Comparison of ENCODE assay signal across 10 cellular contexts in genomic region chr1:77438239-77438913, GRCh38.
DNase-seq lines count a peak whose midpoint lies in the region; ATAC-seq and TF ChIP-seq lines count a peak whose summit lies in the region.
"Had no signal": no experiment of that assay in that cellular context is flagged by ENCODE, and none has a peak within 500 bp of the region (broad histone marks: within the 10 kb centered on the region; RNA-seq: fewer than 3 reads in every experiment).

No MANE protein-coding gene starts in this region.

- H3K36me3 Mint-ChIP-seq in CD4-positive, alpha-beta T cell (ENCODE audit: low read depth): peaks cover 56% of the 10 kb centered on the region

- POLR2A ChIA-PET in CD4-positive, alpha-beta T cell (lab: Charles Lee): interaction anchor here (0.6 to 1.9 kb wide), 6 partner anchors 10 to 219 kb away, joined by 3 to 7 read pairs (median 3); partner anchors contain the start of gene PIGK

- H3K4me1 ChIP-seq in MM.1S (ENCODE audit: low read length): no peaks in the 10 kb centered on the region
- no peaks in the 10 kb centered on the region for H3K4me1 ChIP-seq in parathyroid adenoma

- no peaks in the 10 kb centered on the region for H3K9me2 ChIP-seq in MM.1S (replicated peaks; ENCODE audit: insufficient read depth, low read length)

- H3K4me1 Mint-ChIP-seq in CD4-positive, alpha-beta T cell (ENCODE audit: low read depth): peaks cover 35% of the 10 kb centered on the region

- no peaks in the 10 kb centered on the region for H4K20me1 ChIP-seq in MM.1S (ENCODE audit: insufficient read depth, low read length)

- no peak overlapping the region for H3K4me3 ChIP-seq in MM.1S (ENCODE audit: low read length)
- H3K4me3 ChIP-seq in parathyroid adenoma (ENCODE audit: low read depth, low read length): peak overlapping the region; percentile 29

- no peaks in the 10 kb centered on the region for H3K27me3 Mint-ChIP-seq in CD4-positive, alpha-beta T cell

- H3K79me2 ChIP-seq in MM.1S (ENCODE audit: low read length) (no peaks in the 10 kb centered on the region), parathyroid adenoma (no peaks in the 10 kb centered on the region)

- H3K9me3 Mint-ChIP-seq in CD4-positive, alpha-beta T cell: peaks cover 5% of the 10 kb centered on the region

- peak overlapping the region; percentile 74 for H3K27ac Mint-ChIP-seq in CD4-positive, alpha-beta T cell

- H3K4me2 ChIP-seq in MM.1S (ENCODE audit: low read depth, low read length) (peak overlapping the region; percentile 22; the same call in 1 of the 2 replicates), parathyroid adenoma (ENCODE audit: low read length) (peak overlapping the region; percentile 24)

- no peak for DNase-seq in CD4-positive, alpha-beta T cell
- DNase-seq in MM.1S (peak; percentile 11), NOMO-1 treated with dmso at 0.1 percent for 144 hours (lab: John Stamatoyannopoulos, UW; ENCODE audit: unreplicated experiment) (no peak), NCI-H2081 treated with DMSO at 0.1 percent for 48 hours (lab: John Stamatoyannopoulos, UW) (no peak), NCI-H748 (lab: John Stamatoyannopoulos, UW; ENCODE audit: unreplicated experiment) (no peak)
- DNase-seq: NCI-H510A, T1000 had no signal

- no peak for TF ChIP-seq CTCF in CD4-positive, alpha-beta T cell (IDR thresholded peaks at IDR 0.05)
- TF ChIP-seq CTCF in MM.1S (IDR thresholded peaks at IDR 0.05; ENCODE audit: low read length) (no peak), parathyroid adenoma (IDR thresholded peaks at IDR 0.05) (no peak)

- no peaks in the 10 kb centered on the region for H3K27me3 ChIP-seq in CD4-positive, alpha-beta T cell (ENCODE audit: control insufficient read depth, insufficient read depth, low read length)
- H3K27me3 ChIP-seq in MM.1S (replicated peaks; ENCODE audit: insufficient read depth, low read length) (no peaks in the 10 kb centered on the region), parathyroid adenoma (ENCODE audit: control insufficient read depth, insufficient read depth, low read length) (no peaks in the 10 kb centered on the region)

- H2AFZ ChIP-seq in MM.1S (ENCODE audit: low read length) (0 out of 2 replicates have a peak overlapping the region, but pooled peaks have one; percentile 26), parathyroid adenoma (peak overlapping the region; percentile 46)

- no peak overlapping the region for H3K27ac ChIP-seq in CD4-positive, alpha-beta T cell (ENCODE audit: low read depth, low read length)
- H3K27ac ChIP-seq in MM.1S (ENCODE audit: low read length) (no peak overlapping the region), cingulate gyrus (ENCODE audit: low read depth, low read length) (peak overlapping the region; percentile 21), parathyroid adenoma (no peak overlapping the region)

- CTCF ChIA-PET in CD4-positive, alpha-beta T cell (lab: Charles Lee): no interaction called here

- H3K36me3 ChIP-seq in MM.1S (replicated peaks; ENCODE audit: insufficient read depth, low read length) (no peaks in the 10 kb centered on the region), parathyroid adenoma (ENCODE audit: control insufficient read depth, insufficient read depth, low read length) (no peaks in the 10 kb centered on the region)

- intact Hi-C loops in CD4-positive, alpha-beta T cell (cut with DNase I, micrococcal nuclease): loop anchor here in 1 of 2 experiments (10.0 kb wide), 4 partner anchors 46 to 246 kb away; partner anchors contain the start of gene ZZZ3

- no peaks in the 10 kb centered on the region for H3F3A ChIP-seq in MM.1S (ENCODE audit: insufficient read depth, low read length)

- H3K9ac ChIP-seq in MM.1S (ENCODE audit: low read length) (no peak overlapping the region), parathyroid adenoma (no peak overlapping the region)

- no peak for ATAC-seq in CD4-positive, alpha-beta T cell (ENCODE audit: poor library complexity)
- ATAC-seq in GM18873 (IDR thresholded peaks at IDR 0.05; ENCODE audit: low FRiP score, unreplicated experiment): no peak

- peaks cover 29% of the 10 kb centered on the region for H3K9me3 ChIP-seq in CD4-positive, alpha-beta T cell (ENCODE audit: control insufficient read depth, low read length)
- H3K9me3 ChIP-seq in MM.1S (replicated peaks; ENCODE audit: insufficient read depth, low read length): no peaks in the 10 kb centered on the region
- no peaks in the 10 kb centered on the region for H3K9me3 ChIP-seq in parathyroid adenoma (ENCODE audit: control insufficient read depth, low read length)

- H3K4me3 Mint-ChIP-seq in CD4-positive, alpha-beta T cell: peak overlapping the region; percentile 75
